In the genomic region with DNA sequence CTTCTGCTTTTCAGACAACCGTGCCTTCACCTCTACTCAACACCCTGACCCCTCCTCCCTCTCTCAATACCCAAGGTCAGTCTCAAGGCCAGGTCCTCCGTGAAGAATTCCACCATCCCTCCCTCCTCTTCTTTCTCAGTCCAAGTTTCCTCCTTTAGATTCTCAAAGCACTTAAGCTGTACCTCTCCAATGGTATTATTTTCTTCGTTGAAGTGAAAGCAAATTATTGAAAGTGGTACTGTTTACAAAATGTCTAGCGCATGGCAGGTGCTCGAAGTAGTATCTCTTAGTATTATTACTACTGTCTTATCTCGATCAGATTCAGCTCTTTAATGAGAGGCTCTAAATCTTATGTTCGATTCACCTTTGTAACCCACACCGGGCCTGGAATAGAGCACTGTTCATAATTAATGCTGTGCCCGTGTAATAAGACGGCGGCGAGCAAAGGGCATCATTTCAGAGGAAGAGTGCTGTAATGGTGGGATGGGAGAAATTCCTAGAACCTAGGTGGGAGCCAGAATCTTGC, we compare ENCODE assay signal across 2 cellular contexts.
A peak's percentile ranks its signal among the peaks of the same experiment; 100 is the strongest.
TF ChIP-seq lines count a peak whose summit lies in the region.

No MANE protein-coding gene starts in this region.

TF ChIP-seq in HEK293, 187 proteins besides CTCF, POLR2A, EP300 and RAD21 (continued from another document):
- no peak for TF ChIP-seq ZNF394 (tag by site-specific recombination; IDR thresholded peaks at IDR 0.05; ENCODE audit: borderline replicate concordance)
- no peak for TF ChIP-seq KLF16 (tag by site-specific recombination; IDR thresholded peaks at IDR 0.05)
- TF ChIP-seq, protein P1, sequence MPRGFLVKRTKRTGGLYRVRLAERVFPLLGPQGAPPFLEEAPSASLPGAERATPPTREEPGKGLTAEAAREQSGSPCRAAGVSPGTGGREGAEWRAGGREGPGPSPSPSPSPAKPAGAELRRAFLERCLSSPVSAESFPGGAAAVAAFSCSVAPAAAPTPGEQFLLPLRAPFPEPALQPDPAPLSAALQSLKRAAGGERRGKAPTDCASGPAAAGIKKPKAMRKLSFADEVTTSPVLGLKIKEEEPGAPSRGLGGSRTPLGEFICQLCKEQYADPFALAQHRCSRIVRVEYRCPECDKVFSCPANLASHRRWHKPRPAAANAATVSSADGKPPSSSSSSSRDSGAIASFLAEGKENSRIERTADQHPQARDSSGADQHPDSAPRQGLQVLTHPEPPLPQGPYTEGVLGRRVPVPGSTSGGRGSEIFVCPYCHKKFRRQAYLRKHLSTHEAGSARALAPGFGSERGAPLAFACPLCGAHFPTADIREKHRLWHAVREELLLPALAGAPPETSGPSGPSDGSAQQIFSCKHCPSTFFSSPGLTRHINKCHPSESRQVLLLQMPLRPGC (tag by site-specific recombination; IDR thresholded peaks at IDR 0.05): no peak; the same call in 1 of the 2 replicates
- TF ChIP-seq ZNF335 (tag by site-specific recombination; conservative IDR thresholded peaks at IDR 0.05): peak; percentile 11; the same call in 1 of the 2 replicates
- TF ChIP-seq PRDM1 (tag by site-specific recombination; IDR thresholded peaks at IDR 0.05): peak; percentile 84
- TF ChIP-seq, protein P2, sequence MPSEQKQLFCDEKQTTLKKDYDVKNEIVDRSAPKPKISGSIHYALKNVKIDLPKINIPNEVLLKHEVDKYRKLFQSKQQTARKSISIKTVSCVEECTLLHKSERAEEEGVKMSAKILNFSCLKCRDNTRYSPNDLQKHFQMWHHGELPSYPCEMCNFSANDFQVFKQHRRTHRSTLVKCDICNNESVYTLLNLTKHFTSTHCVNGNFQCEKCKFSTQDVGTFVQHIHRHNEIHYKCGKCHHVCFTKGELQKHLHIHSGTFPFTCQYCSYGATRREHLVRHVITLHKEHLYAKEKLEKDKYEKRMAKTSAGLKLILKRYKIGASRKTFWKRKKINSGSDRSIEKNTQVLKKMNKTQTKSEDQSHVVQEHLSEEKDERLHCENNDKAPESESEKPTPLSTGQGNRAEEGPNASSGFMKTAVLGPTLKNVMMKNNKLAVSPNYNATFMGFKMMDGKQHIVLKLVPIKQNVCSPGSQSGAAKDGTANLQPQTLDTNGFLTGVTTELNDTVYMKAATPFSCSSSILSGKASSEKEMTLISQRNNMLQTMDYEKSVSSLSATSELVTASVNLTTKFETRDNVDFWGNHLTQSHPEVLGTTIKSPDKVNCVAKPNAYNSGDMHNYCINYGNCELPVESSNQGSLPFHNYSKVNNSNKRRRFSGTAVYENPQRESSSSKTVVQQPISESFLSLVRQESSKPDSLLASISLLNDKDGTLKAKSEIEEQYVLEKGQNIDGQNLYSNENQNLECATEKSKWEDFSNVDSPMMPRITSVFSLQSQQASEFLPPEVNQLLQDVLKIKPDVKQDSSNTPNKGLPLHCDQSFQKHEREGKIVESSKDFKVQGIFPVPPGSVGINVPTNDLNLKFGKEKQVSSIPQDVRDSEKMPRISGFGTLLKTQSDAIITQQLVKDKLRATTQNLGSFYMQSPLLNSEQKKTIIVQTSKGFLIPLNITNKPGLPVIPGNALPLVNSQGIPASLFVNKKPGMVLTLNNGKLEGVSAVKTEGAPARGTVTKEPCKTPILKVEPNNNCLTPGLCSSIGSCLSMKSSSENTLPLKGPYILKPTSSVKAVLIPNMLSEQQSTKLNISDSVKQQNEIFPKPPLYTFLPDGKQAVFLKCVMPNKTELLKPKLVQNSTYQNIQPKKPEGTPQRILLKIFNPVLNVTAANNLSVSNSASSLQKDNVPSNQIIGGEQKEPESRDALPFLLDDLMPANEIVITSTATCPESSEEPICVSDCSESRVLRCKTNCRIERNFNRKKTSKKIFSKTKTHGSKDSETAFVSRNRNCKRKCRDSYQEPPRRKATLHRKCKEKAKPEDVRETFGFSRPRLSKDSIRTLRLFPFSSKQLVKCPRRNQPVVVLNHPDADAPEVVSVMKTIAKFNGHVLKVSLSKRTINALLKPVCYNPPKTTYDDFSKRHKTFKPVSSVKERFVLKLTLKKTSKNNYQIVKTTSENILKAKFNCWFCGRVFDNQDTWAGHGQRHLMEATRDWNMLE (tag by site-specific recombination; conservative IDR thresholded peaks at IDR 0.05; ENCODE audit: low read depth): 0 out of 2 replicates have a peak, but pooled peaks have one; percentile 42
- peak; percentile 46; the same call in 1 of the 2 replicates for TF ChIP-seq ZNF501 (tag by site-specific recombination; IDR thresholded peaks at IDR 0.05)
- peak; percentile 80; the same call in 1 of the 2 replicates for TF ChIP-seq REPIN1 (tag by site-specific recombination; IDR thresholded peaks at IDR 0.05; ENCODE audit: low read depth)
- TF ChIP-seq ZXDB (tag by site-specific recombination; IDR thresholded peaks at IDR 0.05): no peak
- 0 out of 2 replicates have a peak, but pooled peaks have one; percentile 19 for TF ChIP-seq ZBTB8A (tag by site-specific recombination; IDR thresholded peaks at IDR 0.05)
- TF ChIP-seq ZNF529 (tag by site-specific recombination; IDR thresholded peaks at IDR 0.05; ENCODE audit: insufficient replicate concordance): no peak
- TF ChIP-seq ZBTB20 (tag by site-specific recombination; IDR thresholded peaks at IDR 0.05): 0 out of 2 replicates have a peak, but pooled peaks have one; percentile 21
- no peak for TF ChIP-seq GLI4 (tag by site-specific recombination; IDR thresholded peaks at IDR 0.05)

TF ChIP-seq in GM12878, 131 proteins besides CTCF, POLR2A, EP300 and RAD21 (continued from another document):
- TF ChIP-seq, protein P3, sequence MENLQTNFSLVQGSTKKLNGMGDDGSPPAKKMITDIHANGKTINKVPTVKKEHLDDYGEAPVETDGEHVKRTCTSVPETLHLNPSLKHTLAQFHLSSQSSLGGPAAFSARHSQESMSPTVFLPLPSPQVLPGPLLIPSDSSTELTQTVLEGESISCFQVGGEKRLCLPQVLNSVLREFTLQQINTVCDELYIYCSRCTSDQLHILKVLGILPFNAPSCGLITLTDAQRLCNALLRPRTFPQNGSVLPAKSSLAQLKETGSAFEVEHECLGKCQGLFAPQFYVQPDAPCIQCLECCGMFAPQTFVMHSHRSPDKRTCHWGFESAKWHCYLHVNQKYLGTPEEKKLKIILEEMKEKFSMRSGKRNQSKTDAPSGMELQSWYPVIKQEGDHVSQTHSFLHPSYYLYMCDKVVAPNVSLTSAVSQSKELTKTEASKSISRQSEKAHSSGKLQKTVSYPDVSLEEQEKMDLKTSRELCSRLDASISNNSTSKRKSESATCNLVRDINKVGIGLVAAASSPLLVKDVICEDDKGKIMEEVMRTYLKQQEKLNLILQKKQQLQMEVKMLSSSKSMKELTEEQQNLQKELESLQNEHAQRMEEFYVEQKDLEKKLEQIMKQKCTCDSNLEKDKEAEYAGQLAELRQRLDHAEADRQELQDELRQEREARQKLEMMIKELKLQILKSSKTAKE (IDR thresholded peaks at IDR 0.05; ENCODE audit: low read depth, poor library complexity, severe bottlenecking): peak; percentile 34
- TF ChIP-seq MYB (IDR thresholded peaks at IDR 0.05; ENCODE audit: borderline replicate concordance, low read depth, low read length) (no peak), FOS (IDR thresholded peaks at IDR 0.05; ENCODE audit: borderline replicate concordance, extremely low read depth, insufficient read length) (no peak), HCFC1 (IDR thresholded peaks at IDR 0.05; ENCODE audit: low read length) (no peak), FOXK2 (IDR thresholded peaks at IDR 0.05) (no peak), PAX8 (IDR thresholded peaks at IDR 0.05) (no peak), CHD1 (IDR thresholded peaks at IDR 0.05; ENCODE audit: low read depth, low read length) (no peak), MEF2B (IDR thresholded peaks at IDR 0.05; ENCODE audit: partially characterized antibody, poor library complexity, severe bottlenecking) (no peak), PAX5 (IDR thresholded peaks at IDR 0.05; ENCODE audit: borderline replicate concordance, low read depth, low read length) (no peak), NBN (IDR thresholded peaks at IDR 0.05) (0 out of 2 replicates have a peak, but pooled peaks have one; percentile 66), ZNF622 (IDR thresholded peaks at IDR 0.05) (no peak), TARDBP (IDR thresholded peaks at IDR 0.05; ENCODE audit: borderline replicate concordance) (no peak), SPI1 (IDR thresholded peaks at IDR 0.05; ENCODE audit: borderline replicate concordance, insufficient read depth, low read depth, low read length) (no peak), CBX5 (IDR thresholded peaks at IDR 0.05; ENCODE audit: low read depth) (no peak), SMAD5 (IDR thresholded peaks at IDR 0.05; ENCODE audit: low read depth) (no peak), RFX5 (IDR thresholded peaks at IDR 0.05; ENCODE audit: low read depth, low read length) (no peak), KLF5 (IDR thresholded peaks at IDR 0.05; ENCODE audit: partially characterized antibody) (no peak)
- TF ChIP-seq, protein P4, sequence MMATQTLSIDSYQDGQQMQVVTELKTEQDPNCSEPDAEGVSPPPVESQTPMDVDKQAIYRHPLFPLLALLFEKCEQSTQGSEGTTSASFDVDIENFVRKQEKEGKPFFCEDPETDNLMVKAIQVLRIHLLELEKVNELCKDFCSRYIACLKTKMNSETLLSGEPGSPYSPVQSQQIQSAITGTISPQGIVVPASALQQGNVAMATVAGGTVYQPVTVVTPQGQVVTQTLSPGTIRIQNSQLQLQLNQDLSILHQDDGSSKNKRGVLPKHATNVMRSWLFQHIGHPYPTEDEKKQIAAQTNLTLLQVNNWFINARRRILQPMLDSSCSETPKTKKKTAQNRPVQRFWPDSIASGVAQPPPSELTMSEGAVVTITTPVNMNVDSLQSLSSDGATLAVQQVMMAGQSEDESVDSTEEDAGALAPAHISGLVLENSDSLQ (IDR thresholded peaks at IDR 0.05): no peak
- TF ChIP-seq, protein P5, sequence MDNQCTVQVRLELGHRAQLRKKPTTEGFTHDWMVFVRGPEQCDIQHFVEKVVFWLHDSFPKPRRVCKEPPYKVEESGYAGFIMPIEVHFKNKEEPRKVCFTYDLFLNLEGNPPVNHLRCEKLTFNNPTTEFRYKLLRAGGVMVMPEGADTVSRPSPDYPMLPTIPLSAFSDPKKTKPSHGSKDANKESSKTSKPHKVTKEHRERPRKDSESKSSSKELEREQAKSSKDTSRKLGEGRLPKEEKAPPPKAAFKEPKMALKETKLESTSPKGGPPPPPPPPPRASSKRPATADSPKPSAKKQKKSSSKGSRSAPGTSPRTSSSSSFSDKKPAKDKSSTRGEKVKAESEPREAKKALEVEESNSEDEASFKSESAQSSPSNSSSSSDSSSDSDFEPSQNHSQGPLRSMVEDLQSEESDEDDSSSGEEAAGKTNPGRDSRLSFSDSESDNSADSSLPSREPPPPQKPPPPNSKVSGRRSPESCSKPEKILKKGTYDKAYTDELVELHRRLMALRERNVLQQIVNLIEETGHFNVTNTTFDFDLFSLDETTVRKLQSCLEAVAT (IDR thresholded peaks at IDR 0.05): 0 out of 2 replicates have a peak, but pooled peaks have one; percentile 49
- TF ChIP-seq, protein P6, sequence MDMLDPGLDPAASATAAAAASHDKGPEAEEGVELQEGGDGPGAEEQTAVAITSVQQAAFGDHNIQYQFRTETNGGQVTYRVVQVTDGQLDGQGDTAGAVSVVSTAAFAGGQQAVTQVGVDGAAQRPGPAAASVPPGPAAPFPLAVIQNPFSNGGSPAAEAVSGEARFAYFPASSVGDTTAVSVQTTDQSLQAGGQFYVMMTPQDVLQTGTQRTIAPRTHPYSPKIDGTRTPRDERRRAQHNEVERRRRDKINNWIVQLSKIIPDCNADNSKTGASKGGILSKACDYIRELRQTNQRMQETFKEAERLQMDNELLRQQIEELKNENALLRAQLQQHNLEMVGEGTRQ (IDR thresholded peaks at IDR 0.05; ENCODE audit: borderline replicate concordance, low read depth, low read length): no peak
- TF ChIP-seq, protein P7, sequence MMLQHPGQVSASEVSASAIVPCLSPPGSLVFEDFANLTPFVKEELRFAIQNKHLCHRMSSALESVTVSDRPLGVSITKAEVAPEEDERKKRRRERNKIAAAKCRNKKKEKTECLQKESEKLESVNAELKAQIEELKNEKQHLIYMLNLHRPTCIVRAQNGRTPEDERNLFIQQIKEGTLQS (IDR thresholded peaks at IDR 0.05; ENCODE audit: borderline replicate concordance, extremely low read depth, low read depth, low read length): no peak
- TF ChIP-seq, protein P8, sequence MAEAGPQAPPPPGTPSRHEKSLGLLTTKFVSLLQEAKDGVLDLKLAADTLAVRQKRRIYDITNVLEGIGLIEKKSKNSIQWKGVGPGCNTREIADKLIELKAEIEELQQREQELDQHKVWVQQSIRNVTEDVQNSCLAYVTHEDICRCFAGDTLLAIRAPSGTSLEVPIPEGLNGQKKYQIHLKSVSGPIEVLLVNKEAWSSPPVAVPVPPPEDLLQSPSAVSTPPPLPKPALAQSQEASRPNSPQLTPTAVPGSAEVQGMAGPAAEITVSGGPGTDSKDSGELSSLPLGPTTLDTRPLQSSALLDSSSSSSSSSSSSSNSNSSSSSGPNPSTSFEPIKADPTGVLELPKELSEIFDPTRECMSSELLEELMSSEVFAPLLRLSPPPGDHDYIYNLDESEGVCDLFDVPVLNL (IDR thresholded peaks at IDR 0.05; ENCODE audit: low read depth, low read length): no peak
